Comparison of ENCODE assay signal across 22 cellular contexts in the genomic region with DNA sequence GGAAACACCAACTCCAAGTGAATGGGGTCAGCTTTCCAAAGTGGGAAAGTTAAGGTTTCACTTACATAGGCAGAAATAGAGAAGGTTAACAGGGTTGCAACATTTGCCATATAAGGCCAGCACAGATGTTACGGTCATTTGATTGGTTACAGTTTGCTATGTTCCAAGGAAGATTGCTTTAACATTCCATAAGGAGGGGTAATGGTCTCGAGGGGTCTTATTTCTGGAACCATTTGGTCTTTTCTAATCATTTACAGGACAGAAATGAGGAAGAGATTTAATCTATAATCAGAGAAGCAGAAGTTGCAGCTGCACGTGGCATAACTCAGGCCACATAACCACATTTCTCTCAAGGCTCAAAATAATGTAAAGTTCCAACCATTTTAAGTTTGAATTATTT.
DNase-seq lines count a peak whose midpoint lies in the region; ATAC-seq, FAIRE-seq and TF ChIP-seq lines count a peak whose summit lies in the region.
"Had no signal": no experiment of that assay in that cellular context is flagged by ENCODE, and none has a peak within 500 bp of the region (broad histone marks: within the 10 kb centered on the region; RNA-seq: fewer than 3 reads in every experiment).

No MANE protein-coding gene starts in this region.

- 74% methylated on average over 3 of the region's 3 CpGs; no CpG with 5 or more reads in 1 of the 2 experiments for WGBS in H1 (ENCODE audit: extremely low coverage in 1 of 2, insufficient coverage in 1 of 2, insufficient read length in 1 of 2, insufficient replicate concordance in 2 of 2, low coverage in 1 of 2, low lambda C conversion rate in 2 of 2, missing lambda C conversion rate in 1 of 2), 2 experiments

- no peaks in the 10 kb centered on the region for H4K20me1 ChIP-seq in H1 (replicated peaks in 1 of 2; ENCODE audit: control insufficient read depth in 1 of 2, insufficient read depth in 2 of 2, low read length in 2 of 2)

- no peaks in the 10 kb centered on the region for H3K79me1 ChIP-seq in H1 (ENCODE audit: low read depth, low read length)

- no peaks in the 10 kb centered on the region for H3K27me3 ChIP-seq in H1 (replicated peaks in 1 of 4; ENCODE audit: control insufficient read depth in 3 of 4, extremely low read depth in 1 of 4, insufficient read depth in 3 of 4, low read length in 3 of 4)
- no peaks in the 10 kb centered on the region for H3K27me3 ChIP-seq in CD4-positive, alpha-beta T cell (ENCODE audit: control insufficient read depth, insufficient read depth, low read length)
- H3K27me3 ChIP-seq: esophagus muscularis mucosa had no signal

- no peak overlapping the region for H2BK5ac ChIP-seq in H1 (ENCODE audit: low read depth, low read length)

- no peak overlapping the region for H2AK5ac ChIP-seq in H1 (ENCODE audit: low read depth, low read length)

- intact Hi-C loops in sciatic nerve (cut with DNase I), result no loop called here
- intact Hi-C loops in CD4-positive, alpha-beta T cell (cut with DNase I, micrococcal nuclease), result no loop called here

- no peaks in the 10 kb centered on the region for H3K9me3 ChIP-seq in H1 (ENCODE audit: insufficient read depth in 2 of 2, low read depth in 1 of 2, low read length in 1 of 2)
- H3K9me3 ChIP-seq in CD4-positive, alpha-beta T cell (ENCODE audit: control insufficient read depth, low read length), result no peaks in the 10 kb centered on the region
- H3K9me3 ChIP-seq: esophagus muscularis mucosa, HAP-1 had no signal

- no peak overlapping the region for H3K27ac Mint-ChIP-seq in CD4-positive, alpha-beta T cell
- H3K27ac Mint-ChIP-seq in activated naive CD8-positive, alpha-beta T cell treated with anti-CD3 and anti-CD28 coated beads, Interleukin-2, amount 50 U/mL, for 24 hours, result no peak overlapping the region
- H3K27ac Mint-ChIP-seq: activated naive CD8-positive, alpha-beta T cell; CD4-positive, CD25-positive, alpha-beta regulatory T cell; naive thymus-derived CD4-positive, alpha-beta T cell; T-helper 1 cell treated with Interleukin-12 subunit alpha and Interleukin-12 subunit beta and Interleukin-4 antibody, amounts not matched to agents 30 μg/mL and 1 μg/mL, for 36 hours had no signal

- no peak for TF ChIP-seq RAD21 in H1 (IDR thresholded peaks at IDR 0.05 in 1 of 2, conservative IDR thresholded peaks at IDR 0.05 in 1 of 2; ENCODE audit: low read depth in 2 of 2, low read length in 2 of 2)

- no peak overlapping the region for H2BK15ac ChIP-seq in H1 (ENCODE audit: low read length)

- TF ChIP-seq POLR2A in H1 (IDR thresholded peaks at IDR 0.05; ENCODE audit: control extremely low read depth in 1 of 2, low read depth in 2 of 2, low read length in 2 of 2), result no peak

- H3K36me3 Mint-ChIP-seq in CD4-positive, alpha-beta T cell (ENCODE audit: low read depth), result no peaks in the 10 kb centered on the region
- no peaks in the 10 kb centered on the region for H3K36me3 Mint-ChIP-seq in activated naive CD8-positive, alpha-beta T cell treated with anti-CD3 and anti-CD28 coated beads, Interleukin-2, amount 50 U/mL, for 24 hours (ENCODE audit: low read depth)
- H3K36me3 Mint-ChIP-seq: activated naive CD8-positive, alpha-beta T cell; CD4-positive, CD25-positive, alpha-beta regulatory T cell; naive thymus-derived CD4-positive, alpha-beta T cell had no signal

- H3K18ac ChIP-seq in H1 (ENCODE audit: extremely low read depth, low read length), result no peak overlapping the region

- no peak overlapping the region for H2BK12ac ChIP-seq in H1 (ENCODE audit: low read depth, low read length)

- ATAC-seq in sciatic nerve (peak; percentile 56), HG03039 (IDR thresholded peaks at IDR 0.05; ENCODE audit: unreplicated experiment) (no peak)
- no peak for ATAC-seq in CD4-positive, alpha-beta T cell (ENCODE audit: poor library complexity)
- ATAC-seq in activated naive CD8-positive, alpha-beta T cell treated with anti-CD3 and anti-CD28 coated beads, Interleukin-2, amount 50 U/mL, for 24 hours, result no peak
- ATAC-seq: naive thymus-derived CD4-positive, alpha-beta T cell; right cardiac atrium had no signal

- no peak overlapping the region for H4K5ac ChIP-seq in H1 (ENCODE audit: insufficient read length, low read depth, low read length)

- no peaks in the 10 kb centered on the region for H3K79me2 ChIP-seq in H1 (ENCODE audit: control insufficient read depth in 1 of 2, insufficient read depth in 2 of 2, low read length in 2 of 2)

- no peak overlapping the region for H3K14ac ChIP-seq in H1 (ENCODE audit: insufficient read length)

- no peak overlapping the region for H2BK20ac ChIP-seq in H1 (ENCODE audit: low read length)

- H3K4me2 ChIP-seq in H1 (ENCODE audit: insufficient read depth in 1 of 2, low read depth in 2 of 2, low read length in 2 of 2), result no peak overlapping the region

- 0 out of 2 replicates have a peak overlapping the region, but pooled peaks have one; percentile 31 for H2AFZ ChIP-seq in H1 (ENCODE audit: low read length)

- DNase-seq in H4 (ENCODE audit: low spot score), result peak; percentile 21
- peak; percentile 0 for DNase-seq in NOMO-1 treated with dmso at 0.1 percent for 144 hours (lab: John Stamatoyannopoulos, UW; ENCODE audit: unreplicated experiment)
- no peak for DNase-seq in H1 (ENCODE audit: low read depth in 1 of 2, low spot score in 2 of 2)
- no peak for DNase-seq in sciatic nerve (ENCODE audit: low spot score)
- DNase-seq in CD4-positive, alpha-beta T cell, result no peak
- DNase-seq in activated naive CD8-positive, alpha-beta T cell treated with anti-CD3 and anti-CD28 coated beads, Interleukin-2, amount 50 U/mL, for 24 hours, result no peak
- DNase-seq: activated CD4-positive, alpha-beta T cell treated with anti-CD3 and anti-CD28 coated beads, Interleukin-2, amount 50 U/mL, for 1 hour; CD4-positive, CD25-positive, alpha-beta regulatory T cell; effector memory CD4-positive, alpha-beta T cell; IMR-90; naive thymus-derived CD4-positive, alpha-beta T cell; NCI-H774; right cardiac atrium; SIG-M5; stimulated activated CD4-positive, alpha-beta T cell treated with anti-CD3 and anti-CD28 coated beads, Interleukin-15, amount 100 ng/mL, for 24 hours; stimulated activated CD8-positive, alpha-beta memory T cell treated with anti-CD3 and anti-CD28 coated beads, Interleukin-4, amount 100 ng/mL, for 48 hours had no signal

- CTCF ChIA-PET in H1 (lab: Charles Lee; ENCODE audit: partially characterized antibody), result no interaction called here
- CTCF ChIA-PET in CD4-positive, alpha-beta T cell (lab: Charles Lee), result no interaction called here

- H3K36me3 ChIP-seq in H1 (ENCODE audit: control insufficient read depth in 2 of 4, insufficient read depth in 4 of 4, low read length in 3 of 4), result no peaks in the 10 kb centered on the region
- H3K36me3 ChIP-seq: esophagus muscularis mucosa, HAP-1 had no signal

- H2BK120ac ChIP-seq in H1 (replicated peaks; ENCODE audit: low read depth, low read length), result no peak overlapping the region

- no peak overlapping the region for H3K4ac ChIP-seq in H1 (replicated peaks; ENCODE audit: insufficient read length, low read depth, low read length)

- H3K4me1 ChIP-seq in H1 (replicated peaks in 1 of 4; ENCODE audit: control insufficient read depth in 3 of 4, insufficient read depth in 4 of 4, low read length in 3 of 4), result peaks cover 0 to 7% (median 3%) of the 10 kb centered on the region in 4 experiments; a peak in 2 of 7 replicates
- H3K4me1 ChIP-seq: esophagus muscularis mucosa had no signal

- TF ChIP-seq EP300 in H1 (IDR thresholded peaks at IDR 0.05; ENCODE audit: borderline replicate concordance in 1 of 2, low read depth in 2 of 2, low read length in 2 of 2), result no peak

- TF ChIP-seq CTCF in H1 (IDR thresholded peaks at IDR 0.05; ENCODE audit: control extremely low read depth in 1 of 3, insufficient read depth in 1 of 3, low read depth in 1 of 3, low read length in 3 of 3), result no peak
- no peak for TF ChIP-seq CTCF in CD4-positive, alpha-beta T cell (IDR thresholded peaks at IDR 0.05)

- H3K9me3 Mint-ChIP-seq in CD4-positive, alpha-beta T cell, result no peaks in the 10 kb centered on the region
- no peaks in the 10 kb centered on the region for H3K9me3 Mint-ChIP-seq in activated naive CD8-positive, alpha-beta T cell treated with anti-CD3 and anti-CD28 coated beads, Interleukin-2, amount 50 U/mL, for 24 hours
- H3K9me3 Mint-ChIP-seq: naive thymus-derived CD4-positive, alpha-beta T cell; T-helper 1 cell treated with Interleukin-12 subunit alpha and Interleukin-12 subunit beta and Interleukin-4 antibody, amounts not matched to agents 30 μg/mL and 1 μg/mL, for 36 hours had no signal

- H3K4me3 ChIP-seq in H1 (ENCODE audit: extremely low read depth in 1 of 4, insufficient read depth in 2 of 4, low read depth in 3 of 4, low read length in 4 of 4), result no peak overlapping the region
- H3K4me3 ChIP-seq: esophagus muscularis mucosa, HAP-1 had no signal

- no peak overlapping the region for H3K9ac ChIP-seq in H1 (replicated peaks in 1 of 4; ENCODE audit: extremely low read depth in 1 of 4, low read depth in 3 of 4, low read length in 3 of 4)

- no peak overlapping the region for H3K4me3 Mint-ChIP-seq in CD4-positive, alpha-beta T cell
- H3K4me3 Mint-ChIP-seq in activated naive CD8-positive, alpha-beta T cell treated with anti-CD3 and anti-CD28 coated beads, Interleukin-2, amount 50 U/mL, for 24 hours, result no peak overlapping the region
- H3K4me3 Mint-ChIP-seq: activated naive CD8-positive, alpha-beta T cell; CD4-positive, CD25-positive, alpha-beta regulatory T cell; naive thymus-derived CD4-positive, alpha-beta T cell; T-helper 1 cell treated with Interleukin-12 subunit alpha and Interleukin-12 subunit beta and Interleukin-4 antibody, amounts not matched to agents 30 μg/mL and 1 μg/mL, for 36 hours had no signal

- H3K27me3 Mint-ChIP-seq in CD4-positive, alpha-beta T cell, result no peaks in the 10 kb centered on the region
- no peaks in the 10 kb centered on the region for H3K27me3 Mint-ChIP-seq in activated naive CD8-positive, alpha-beta T cell treated with anti-CD3 and anti-CD28 coated beads, Interleukin-2, amount 50 U/mL, for 24 hours
- H3K27me3 Mint-ChIP-seq: activated naive CD8-positive, alpha-beta T cell; CD4-positive, CD25-positive, alpha-beta regulatory T cell; naive thymus-derived CD4-positive, alpha-beta T cell had no signal

- POLR2A ChIA-PET in H1 (lab: Charles Lee; ENCODE audit: partially characterized antibody), result no interaction called here
- POLR2A ChIA-PET in CD4-positive, alpha-beta T cell (lab: Charles Lee), result no interaction called here

- no peaks in the 10 kb centered on the region for H3K4me1 Mint-ChIP-seq in CD4-positive, alpha-beta T cell (ENCODE audit: low read depth)
- H3K4me1 Mint-ChIP-seq in activated naive CD8-positive, alpha-beta T cell treated with anti-CD3 and anti-CD28 coated beads, Interleukin-2, amount 50 U/mL, for 24 hours, result no peaks in the 10 kb centered on the region
- H3K4me1 Mint-ChIP-seq: CD4-positive, CD25-positive, alpha-beta regulatory T cell; naive thymus-derived CD4-positive, alpha-beta T cell had no signal

- H3K27ac ChIP-seq in H1 (ENCODE audit: low read depth, low read length), result no peak overlapping the region
- H3K27ac ChIP-seq in CD4-positive, alpha-beta T cell (ENCODE audit: low read depth, low read length), result no peak overlapping the region
- H3K27ac ChIP-seq: esophagus muscularis mucosa, VCaP had no signal

- H3K23ac ChIP-seq in H1 (ENCODE audit: insufficient read length), result no peak overlapping the region

- no peak overlapping the region for H3K56ac ChIP-seq in H1 (replicated peaks; ENCODE audit: insufficient read length, low read depth, low read length)

- no peaks in the 10 kb centered on the region for H3K23me2 ChIP-seq in H1 (ENCODE audit: low read depth, low read length)

- no peak for FAIRE-seq in H1 (lab: Jason Lieb, UNC)

- no peak overlapping the region for H4K91ac ChIP-seq in H1 (replicated peaks; ENCODE audit: insufficient read length, low read length)

- no peak overlapping the region for H4K8ac ChIP-seq in H1 (ENCODE audit: extremely low read depth, insufficient read depth, low read length)

Comparison
In these comparisons a context has a peak if more than half of its experiments do, and no peak if none do; other contexts are left out.
1. DNase-seq: peak in H4 (single experiment) and NOMO-1 treated with dmso at 0.1 percent for 144 hours (single experiment); none in H1 (0 of 2), sciatic nerve (single experiment), CD4-positive, alpha-beta T cell (0 of 10) and activated naive CD8-positive, alpha-beta T cell treated with anti-CD3 and anti-CD28 coated beads, Interleukin-2, amount 50 U/mL, for 24 hours (single experiment).